ENCODE assay signal across 11 cellular contexts in genomic region chr19:19514215-19514633, GRCh38. TPM values are rescaled to one million over a fixed set of nuclear protein-coding genes. Genes with fewer than 3 reads are reported as not detected.
DNase-seq lines count a peak whose midpoint lies in the region; ATAC-seq and TF ChIP-seq lines count a peak whose summit lies in the region.
"Had no signal": no experiment of that assay in that cellular context is flagged by ENCODE, and none has a peak within 500 bp of the region (broad histone marks: within the 10 kb centered on the region; RNA-seq: fewer than 3 reads in every experiment).

No MANE protein-coding gene starts in this region.

- peaks cover 26% of the 10 kb centered on the region for H3K79me2 ChIP-seq in parathyroid adenoma

- H3K36me3 Mint-ChIP-seq in type B pancreatic cell, result peaks cover 4% of the 10 kb centered on the region

- WGBS in adrenal gland, 4 donors, result 12 to 26% (median 15%) methylated on average over 17 to 42 of the region's 42 CpGs
- 9 to 17% methylated on average over 42 of the region's 42 CpGs for WGBS in heart right ventricle, 2 donors

- H3K9me3 ChIP-seq in adrenal gland (replicated peaks in 1 of 3) (no peaks in the 10 kb centered on the region), heart right ventricle (peaks cover 0 to 12% (median 0%) of the 10 kb centered on the region in 11 donors), parathyroid adenoma (ENCODE audit: control insufficient read depth, low read length) (no peaks in the 10 kb centered on the region)
- H3K9me3 ChIP-seq: prostate gland had no signal

- H3K27me3 ChIP-seq in adrenal gland (no peaks in the 10 kb centered on the region), heart right ventricle (no peaks in the 10 kb centered on the region), parathyroid adenoma (ENCODE audit: control insufficient read depth, insufficient read depth, low read length) (no peaks in the 10 kb centered on the region)

- intact Hi-C loops in adrenal gland (cut with DNase I), result no loop called here
- intact Hi-C loops in heart right ventricle (cut with DNase I), result no loop called here

- peak overlapping the region in 1 of 4 donors; percentile 16 for H3K4me3 ChIP-seq in adrenal gland
- peak overlapping the region in 9 of 10 donors; percentile 16 to 43 (median 33) for H3K4me3 ChIP-seq in heart right ventricle
- H3K4me3 ChIP-seq in parathyroid adenoma (ENCODE audit: low read depth, low read length), result no peak overlapping the region

- TF ChIP-seq CTCF in adrenal gland (IDR thresholded peaks at IDR 0.05) (no peak), heart right ventricle (IDR thresholded peaks at IDR 0.05) (no peak), parathyroid adenoma (IDR thresholded peaks at IDR 0.05) (no peak), type B pancreatic cell (conservative IDR thresholded peaks at IDR 0.05) (no peak)

- peak; percentile 21 to 62 (median 44) for ATAC-seq in heart right ventricle
- no peak for ATAC-seq in HG03521 (IDR thresholded peaks at IDR 0.05; ENCODE audit: unreplicated experiment)
- ATAC-seq in HG03439 (IDR thresholded peaks at IDR 0.05; ENCODE audit: unreplicated experiment), result no peak
- ATAC-seq in GM19467 (IDR thresholded peaks at IDR 0.05; ENCODE audit: unreplicated experiment), result no peak

- no peaks in the 10 kb centered on the region for H3K9me3 Mint-ChIP-seq in type B pancreatic cell

- no peak overlapping the region for H2AFZ ChIP-seq in parathyroid adenoma

- H3K36me3 ChIP-seq in adrenal gland (replicated peaks in 1 of 2) (no peaks in the 10 kb centered on the region), heart right ventricle (peaks cover 0 to 9% (median 0%) of the 10 kb centered on the region in 9 donors), parathyroid adenoma (ENCODE audit: control insufficient read depth, insufficient read depth, low read length) (no peaks in the 10 kb centered on the region)
- H3K36me3 ChIP-seq: prostate gland had no signal

- no peaks in the 10 kb centered on the region for H3K27me3 Mint-ChIP-seq in type B pancreatic cell

- no peak for TF ChIP-seq POLR2A in adrenal gland (IDR thresholded peaks at IDR 0.05)

- no peak overlapping the region for H3K9ac ChIP-seq in parathyroid adenoma

- no peak overlapping the region for H3K27ac Mint-ChIP-seq in type B pancreatic cell

- H3K4me3 Mint-ChIP-seq in type B pancreatic cell, result no peak overlapping the region

- peak; percentile 70 for DNase-seq in AG20443 (ENCODE audit: low spot score)
- peak; percentile 69 to 89 (median 81) for DNase-seq in adrenal gland
- peak; percentile 85 to 93 for DNase-seq in heart right ventricle
- DNase-seq in type B pancreatic cell (ENCODE audit: extremely low spot score, unreplicated experiment), result no peak
- DNase-seq: NCI-H69, T1000 had no signal

- H3K4me1 ChIP-seq in adrenal gland (replicated peaks in 1 of 2) (peaks cover 8 to 21% of the 10 kb centered on the region in 2 donors), heart right ventricle (peaks cover 5 to 40% (median 28%) of the 10 kb centered on the region in 9 donors), parathyroid adenoma (peaks cover 10% of the 10 kb centered on the region)
- H3K4me1 ChIP-seq: prostate gland had no signal

- no peak overlapping the region for H3K27ac ChIP-seq in adrenal gland
- peak overlapping the region in 1 of 10 donors; percentile 20 for H3K27ac ChIP-seq in heart right ventricle
- no peak overlapping the region for H3K27ac ChIP-seq in parathyroid adenoma
- H3K27ac ChIP-seq: prostate gland had no signal

- H3K4me2 ChIP-seq in parathyroid adenoma (ENCODE audit: low read length), result peak overlapping the region; percentile 35

- H3K4me1 Mint-ChIP-seq in type B pancreatic cell (ENCODE audit: unreplicated experiment), result peaks cover 7% of the 10 kb centered on the region

RNA-seq across cellular contexts. Expression of gene TSSK6, which starts 1.1 kb away (rescaled TPM):
- total RNA-seq in adrenal gland (10 to 100 TPM in 1 of 8 donors, 1 to 10 TPM in 6, under 1 TPM in 1; 0.95 to 50.5 (median 3.6) TPM), heart right ventricle (1 to 10 TPM in 1 of 10 donors, under 1 TPM in 8, not detected in 1; 0.23 to 1.2 (median 0.45) TPM), type B pancreatic cell (ENCODE audit: low replicate concordance) (1.5 and 2.3 TPM in 2 replicates)
- polyA plus RNA-seq in adrenal gland (1 to 10 TPM in 1 of 3 donors, under 1 TPM in 1, not detected in 1; 0.37 to 1.0 TPM), heart right ventricle (under 1 TPM; 0.29 to 0.49 TPM)

RNA-seq across cellular contexts. Expression of gene NDUFA13, which starts 1.8 kb away (rescaled TPM):
- total RNA-seq in adrenal gland, result 100 to 1,000 TPM in 6 of 8 donors, 10 to 100 TPM in 2; 17.0 to 416 (median 281) TPM
- polyA plus RNA-seq in adrenal gland, result 100 to 1,000 TPM; 202 to 558 (median 329) TPM
- 1,000 to 10,000 TPM in 9 of 10 donors, 100 to 1,000 TPM in 1; 856 to 1,274 (median 1,129) TPM for total RNA-seq in heart right ventricle
- 1,000 to 10,000 TPM; 1,172 to 1,278 TPM for polyA plus RNA-seq in heart right ventricle
- total RNA-seq in type B pancreatic cell (ENCODE audit: low replicate concordance), result 396 and 419 TPM in 2 replicates

RNA-seq across cellular contexts. Expression of gene YJEFN3, which starts 14.5 kb away (rescaled TPM):
- total RNA-seq in adrenal gland, result 1 to 10 TPM in 5 of 8 donors, under 1 TPM in 3; 0.36 to 5.7 (median 1.3) TPM
- 10 to 100 TPM in 1 of 3 donors, 1 to 10 TPM in 1, under 1 TPM in 1; 0.77 to 30.2 (median 6.1) TPM for polyA plus RNA-seq in adrenal gland
- 1 to 10 TPM; 2.1 to 4.1 (median 2.4) TPM for total RNA-seq in heart right ventricle
- polyA plus RNA-seq in heart right ventricle, result 10 to 100 TPM in 1 of 2 donors, 1 to 10 TPM in 1; 4.0 to 13.1 TPM
- total RNA-seq in type B pancreatic cell (ENCODE audit: low replicate concordance), result 12.2 and 23.2 TPM in 2 replicates

RNA-seq across cellular contexts. Expression of gene CILP2, which starts 23.8 kb away (rescaled TPM):
- under 1 TPM in 1 of 8 donors, not detected in 7; 0.43 TPM for total RNA-seq in adrenal gland
- polyA plus RNA-seq in adrenal gland, result under 1 TPM in 2 of 3 donors, not detected in 1; 0.13 to 0.24 TPM
- under 1 TPM in 8 of 10 donors, not detected in 2; 0.09 to 0.61 (median 0.23) TPM for total RNA-seq in heart right ventricle
- polyA plus RNA-seq in heart right ventricle, result under 1 TPM; 0.07 to 0.23 TPM
- total RNA-seq in type B pancreatic cell (ENCODE audit: low replicate concordance), result 0.74 and 3.2 TPM in 2 replicates

Comparison
In these comparisons a context has a peak if more than half of its experiments do, and no peak if none do; other contexts are left out.
1. ATAC-seq: peak in heart right ventricle (8 of 8); none in HG03521 (single experiment), HG03439 (single experiment) and GM19467 (single experiment).